Comparison of ENCODE assay signal across 4 cellular contexts in genomic region chr14:69497866-69498265, GRCh38. TPM values are rescaled to one million over a fixed set of nuclear protein-coding genes. Genes with fewer than 3 reads are reported as not detected.
"Had no signal": no experiment of that assay in that cellular context is flagged by ENCODE, and none has a peak within 500 bp of the region (broad histone marks: within the 10 kb centered on the region; RNA-seq: fewer than 3 reads in every experiment).

No MANE protein-coding gene starts in this region.

RNA-seq across cellular contexts. Expression of gene PLEKHD1, which starts 13.3 kb away (rescaled TPM):
- total RNA-seq: hepatocyte, left lobe of liver, lung microvascular endothelial cell, mammary epithelial cell had no signal
- polyA plus RNA-seq: hepatocyte, mammary epithelial cell had no signal
